ENCODE assay signal across 9 cellular contexts in the genomic region with DNA sequence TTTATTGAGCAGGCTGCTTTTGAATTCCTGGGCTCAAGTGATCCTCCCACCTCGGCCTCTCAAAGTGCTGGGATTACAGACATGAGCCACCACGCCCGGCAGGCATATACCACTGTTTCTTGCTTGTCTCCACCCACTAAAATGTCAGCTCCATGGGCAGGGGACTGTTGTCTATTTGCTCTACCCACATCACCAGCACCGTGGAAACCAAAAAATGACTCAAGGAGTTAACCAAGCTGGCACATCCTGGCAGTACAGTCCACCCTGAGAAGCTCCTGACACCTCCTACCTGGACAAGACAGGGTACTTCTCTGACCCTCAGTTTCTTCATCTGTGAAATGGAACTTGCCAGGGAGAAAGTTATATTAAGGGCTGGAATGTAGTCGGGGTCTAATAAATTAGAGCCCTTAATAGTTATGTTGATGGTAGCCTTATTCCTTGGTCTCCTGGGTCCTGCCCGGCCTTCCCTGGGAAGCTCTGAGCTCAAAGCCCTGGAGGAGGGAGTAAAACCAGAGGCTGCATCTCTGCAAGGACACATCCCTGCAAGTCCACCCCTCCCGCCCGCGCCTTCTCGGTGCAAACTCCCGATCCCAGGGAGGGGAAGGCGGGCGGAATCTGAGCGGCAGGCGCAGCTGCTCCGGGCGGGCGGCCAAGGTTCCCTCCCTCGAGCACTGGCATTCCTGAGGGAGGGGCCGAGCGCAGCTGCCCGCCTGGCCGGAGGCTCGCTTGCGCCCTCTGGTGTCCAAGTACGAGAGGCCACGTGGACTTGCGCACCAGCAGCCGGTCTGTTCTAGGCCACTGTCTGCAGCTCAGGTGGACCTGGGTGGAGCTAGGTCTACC. TPM values are rescaled to one million over a fixed set of nuclear protein-coding genes. Genes with fewer than 3 reads are reported as not detected.
A peak's percentile ranks its signal among the peaks of the same experiment; 100 is the strongest.
DNase-seq lines count a peak whose midpoint lies in the region; ATAC-seq and TF ChIP-seq lines count a peak whose summit lies in the region.
"Had no signal": no experiment of that assay in that cellular context is flagged by ENCODE, and none has a peak within 500 bp of the region (broad histone marks: within the 10 kb centered on the region; RNA-seq: fewer than 3 reads in every experiment).

No MANE protein-coding gene starts in this region.

- WGBS in lung, 2 donors, result 7 to 10% methylated on average over 27 to 29 of the region's 29 CpGs

- H3K4me3 Mint-ChIP-seq in activated CD4-positive, alpha-beta memory T cell treated with anti-CD3 and anti-CD28 coated beads, Interleukin-2, amount 10 ng/mL, durations not matched to agents 7 days and 5 days, result no peak overlapping the region

- H3K27me3 Mint-ChIP-seq in activated CD4-positive, alpha-beta memory T cell treated with anti-CD3 and anti-CD28 coated beads, Interleukin-2, amount 10 ng/mL, durations not matched to agents 7 days and 5 days, result peaks cover 13% of the 10 kb centered on the region

- H3K27ac Mint-ChIP-seq in activated CD4-positive, alpha-beta memory T cell treated with anti-CD3 and anti-CD28 coated beads, Interleukin-2, amount 10 ng/mL, durations not matched to agents 7 days and 5 days, result no peak overlapping the region

- ATAC-seq in lung (ENCODE audit: insufficient read depth, low FRiP score) (peak; percentile 97), HG02973 (IDR thresholded peaks at IDR 0.05; ENCODE audit: unreplicated experiment) (no peak)

- DNase-seq in DMS79 (lab: John Stamatoyannopoulos, UW) (peak; percentile 69), HL-60 (ENCODE audit: low read depth in 1 of 2, low spot score in 1 of 2) (peak; percentile 75 to 79), NCI-H82 (lab: John Stamatoyannopoulos, UW) (peak; percentile 92), lung (ENCODE audit: low spot score) (peak; percentile 94)
- peak; percentile 80 for DNase-seq in activated CD4-positive, alpha-beta memory T cell treated with anti-CD3 and anti-CD28 coated beads, Interleukin-2, amount 10 ng/mL, durations not matched to agents 7 days and 5 days
- DNase-seq in effector CD4-positive, alpha-beta T cell, result peak; percentile 69
- peak; percentile 52 for DNase-seq in stimulated activated CD8-positive, alpha-beta memory T cell treated with anti-CD3 and anti-CD28 coated beads, Interleukin-12 subunit alpha, Interleukin-12 subunit beta, amount 100 ng/mL, for 1 hour (ENCODE audit: low read depth)

- H3K36me3 Mint-ChIP-seq in activated CD4-positive, alpha-beta memory T cell treated with anti-CD3 and anti-CD28 coated beads, Interleukin-2, amount 10 ng/mL, durations not matched to agents 7 days and 5 days (ENCODE audit: low read depth), result no peaks in the 10 kb centered on the region

- H3K27me3 ChIP-seq in HL-60 (ENCODE audit: insufficient read depth, poor library complexity, severe bottlenecking) (peaks cover 8% of the 10 kb centered on the region), lung (ENCODE audit: control insufficient read depth, insufficient read depth) (no peaks in the 10 kb centered on the region)

- no peak overlapping the region for H3K4me3 ChIP-seq in HL-60 (replicated peaks; ENCODE audit: insufficient read depth, low read length)
- H3K4me3 ChIP-seq in lung, result no peak overlapping the region

- TF ChIP-seq CTCF in HL-60 (IDR thresholded peaks at IDR 0.05; ENCODE audit: insufficient read depth, low read length) (peak; percentile 85), lung (IDR thresholded peaks at IDR 0.05; ENCODE audit: control extremely low read depth, extremely low read depth) (peak; percentile 80)

- no peaks in the 10 kb centered on the region for H3K4me1 Mint-ChIP-seq in activated CD4-positive, alpha-beta memory T cell treated with anti-CD3 and anti-CD28 coated beads, Interleukin-2, amount 10 ng/mL, durations not matched to agents 7 days and 5 days

- no peaks in the 10 kb centered on the region for H3K9me3 ChIP-seq in lung (ENCODE audit: control insufficient read depth in 2 of 2, insufficient read depth in 1 of 2, low read length in 1 of 2)

- H3K4me1 ChIP-seq in lung (ENCODE audit: control insufficient read depth in 2 of 2, insufficient read depth in 2 of 2, low read length in 2 of 2), result no peaks in the 10 kb centered on the region

- no peaks in the 10 kb centered on the region for H3K9me3 Mint-ChIP-seq in activated CD4-positive, alpha-beta memory T cell treated with anti-CD3 and anti-CD28 coated beads, Interleukin-2, amount 10 ng/mL, durations not matched to agents 7 days and 5 days

- CTCF ChIA-PET in activated CD4-positive, alpha-beta memory T cell treated with anti-CD3 and anti-CD28 coated beads, Interleukin-2, amount 10 ng/mL, durations not matched to agents 7 days and 5 days (lab: Charles Lee), result interaction anchor here (0.6 to 1.9 kb wide), 18 partner anchors 8 to 165 kb away, joined by 3 to 45 read pairs (median 4); partner anchors contain the start of gene COL5A3

- no peaks in the 10 kb centered on the region for H3K36me3 ChIP-seq in lung (ENCODE audit: control insufficient read depth in 2 of 2, insufficient read depth in 2 of 2, low read length in 2 of 2)

- H3K27ac ChIP-seq in HL-60 (replicated peaks) (no peak overlapping the region), lung (ENCODE audit: low read depth in 1 of 2, low read length in 1 of 2) (no peak overlapping the region)

- POLR2A ChIA-PET in activated CD4-positive, alpha-beta memory T cell treated with anti-CD3 and anti-CD28 coated beads, Interleukin-2, amount 10 ng/mL, durations not matched to agents 7 days and 5 days (lab: Charles Lee), result no interaction called here

RNA-seq across cellular contexts. Expression of gene RDH8, which starts 14.1 kb away (rescaled TPM):
- not detected for total RNA-seq in activated CD4-positive, alpha-beta memory T cell treated with anti-CD3 and anti-CD28 coated beads, Interleukin-2, amount 10 ng/mL, durations not matched to agents 7 days and 5 days
- total RNA-seq in lung, result not detected
- polyA plus RNA-seq in lung, result not detected
- total RNA-seq: glomerular endothelial cell had no signal

RNA-seq across cellular contexts. Expression of gene COL5A3, which starts 17.1 kb away (rescaled TPM):
- 1 to 10 TPM; 1.1 TPM for total RNA-seq in activated CD4-positive, alpha-beta memory T cell treated with anti-CD3 and anti-CD28 coated beads, Interleukin-2, amount 10 ng/mL, durations not matched to agents 7 days and 5 days
- total RNA-seq in lung, result 10 to 100 TPM; 10.3 to 15.1 TPM
- polyA plus RNA-seq in lung, result 10 to 100 TPM in 1 of 2 donors, 1 to 10 TPM in 1; 8.4 to 10.7 TPM

RNA-seq across cellular contexts. Expression of gene SHFL, which starts 58.7 kb away (rescaled TPM):
- total RNA-seq in activated CD4-positive, alpha-beta memory T cell treated with anti-CD3 and anti-CD28 coated beads, Interleukin-2, amount 10 ng/mL, durations not matched to agents 7 days and 5 days, result 100 to 1,000 TPM; 103 to 108 TPM
- 10 to 100 TPM; 21.2 to 31.5 TPM for total RNA-seq in lung
- polyA plus RNA-seq in lung, result 10 to 100 TPM; 35.1 to 43.5 TPM

Comparison
In these comparisons a context has a peak if more than half of its experiments do, and no peak if none do; other contexts are left out.
1. RNA of gene COL5A3, which starts 17.1 kb away (total RNA-seq): 10.3 to 15.1 TPM in lung; 1.1 TPM in activated CD4-positive, alpha-beta memory T cell treated with anti-CD3 and anti-CD28 coated beads, Interleukin-2, amount 10 ng/mL, durations not matched to agents 7 days and 5 days; every median in the first group is over 4 times any median in the second.
2. Peak in every context shown above with its lines, with median percentiles within 50 percentile points of each other: DNase-seq.